ENCODE assay signal across 7 cellular contexts in the genomic region with DNA sequence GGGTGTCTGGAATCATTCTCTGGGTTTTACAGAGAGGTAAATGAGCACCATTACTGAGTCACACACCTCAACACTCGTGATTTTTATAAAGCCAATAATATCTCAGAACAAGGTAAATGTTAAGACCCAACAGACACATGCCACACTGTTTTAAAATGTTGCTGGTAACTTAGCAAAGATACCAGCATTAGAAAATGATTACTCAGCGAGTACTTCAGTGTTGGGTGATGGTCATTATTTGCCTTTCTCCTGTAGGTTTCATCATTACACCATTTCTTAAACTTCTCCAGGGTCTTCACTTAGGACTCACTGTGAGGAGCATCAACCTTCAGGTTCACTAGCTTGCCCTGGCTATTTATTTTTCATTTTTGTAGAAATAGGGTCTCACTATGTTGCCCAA. TPM values are rescaled to one million over a fixed set of nuclear protein-coding genes. Genes with fewer than 3 reads are reported as not detected.
"Had no signal": no experiment of that assay in that cellular context is flagged by ENCODE, and none has a peak within 500 bp of the region (broad histone marks: within the 10 kb centered on the region; RNA-seq: fewer than 3 reads in every experiment).

No MANE protein-coding gene starts in this region.

- H2AFZ ChIP-seq: GM23338 had no signal

- H3K27ac ChIP-seq: KMS-11 had no signal

- H3K9ac ChIP-seq: KMS-11 had no signal

- H3K4me3 ChIP-seq: GM23338 had no signal

- H3K4me2 ChIP-seq: GM23338, KMS-11 had no signal

- ATAC-seq: GM23338 had no signal

- DNase-seq: H9, KBM-7 had no signal

- FAIRE-seq: H1, H54, HTR-8/SVneo had no signal

RNA-seq across cellular contexts. Expression of a gene that starts 6.9 kb away (rescaled TPM):
- total RNA-seq: GM23338, H1, H9 had no signal
- polyA plus RNA-seq: GM23338, H1 had no signal

RNA-seq across cellular contexts. Expression of a gene that starts 22.2 kb away (rescaled TPM):
- total RNA-seq: GM23338, H1, H9 had no signal
- polyA plus RNA-seq: GM23338, H1 had no signal
